Comparison of ENCODE assay signal across 23 cellular contexts in genomic region chr1:40309374-40310128, GRCh38. TPM values are rescaled to one million over a fixed set of nuclear protein-coding genes. Genes with fewer than 3 reads are reported as not detected.
DNase-seq lines count a peak whose midpoint lies in the region; ATAC-seq and TF ChIP-seq lines count a peak whose summit lies in the region.
"Had no signal": no experiment of that assay in that cellular context is flagged by ENCODE, and none has a peak within 500 bp of the region (broad histone marks: within the 10 kb centered on the region; RNA-seq: fewer than 3 reads in every experiment).

No MANE protein-coding gene starts in this region.

- H3K9ac ChIP-seq in neural progenitor cell (no peak overlapping the region), mammary epithelial cell (ENCODE audit: insufficient read depth, low read length) (no peak overlapping the region)

- peaks cover 31% of the 10 kb centered on the region for H3K4me1 ChIP-seq in neural progenitor cell
- peaks cover 2% of the 10 kb centered on the region for H3K4me1 ChIP-seq in mammary epithelial cell (ENCODE audit: insufficient read depth, low read length)
- H3K4me1 ChIP-seq: psoas muscle had no signal

- no peaks in the 10 kb centered on the region for H3K79me2 ChIP-seq in neural progenitor cell (ENCODE audit: low read depth)
- H3K79me2 ChIP-seq in mammary epithelial cell (ENCODE audit: insufficient read depth, low read length), result no peaks in the 10 kb centered on the region

- H3K27me3 Mint-ChIP-seq in neural progenitor cell (ENCODE audit: insufficient read depth, low read depth), result peaks cover 3% of the 10 kb centered on the region
- H3K27me3 Mint-ChIP-seq: naive thymus-derived CD8-positive, alpha-beta T cell had no signal

- no TSS peak for BruUV-seq in mammary epithelial cell (replicated peaks; lab: Mats Ljungman, UMichigan)

- H3K4me3 Mint-ChIP-seq in neural progenitor cell, result no peak overlapping the region
- H3K4me3 Mint-ChIP-seq: activated naive CD4-positive, alpha-beta T cell treated with anti-CD3 and anti-CD28 coated beads, Interleukin-2, amount 10 ng/mL, durations not matched to agents 7 days and 5 days; naive thymus-derived CD8-positive, alpha-beta T cell had no signal

- H2AFZ ChIP-seq in neural progenitor cell (replicated peaks), result no peak overlapping the region
- no peak overlapping the region for H2AFZ ChIP-seq in mammary epithelial cell (ENCODE audit: low read depth, low read length)
- H2AFZ ChIP-seq: PC-9 had no signal

- H3K4me1 Mint-ChIP-seq in neural progenitor cell, result peaks cover 21% of the 10 kb centered on the region

- dilution Hi-C loops in mammary epithelial cell (cut with HindIII; ENCODE audit: low sequenced_read_pairs), result no loop called here

- peak; percentile 67 for DNase-seq in Ammon's horn (ENCODE audit: low spot score)
- DNase-seq in NCI-H446 treated with DMSO at 0.1 percent for 48 hours (lab: John Stamatoyannopoulos, UW), result peak; percentile 93
- peak in 3 of 10 donors; percentile 36 to 48 (median 47) for DNase-seq in dorsolateral prefrontal cortex
- peak; percentile 94 for DNase-seq in neural progenitor cell (ENCODE audit: low spot score)
- no peak for DNase-seq in mammary epithelial cell
- DNase-seq: activated CD4-positive, alpha-beta T cell treated with anti-CD3 and anti-CD28 coated beads for 4 hours; activated naive CD4-positive, alpha-beta T cell treated with anti-CD3 and anti-CD28 coated beads, Interleukin-2, amount 10 ng/mL, durations not matched to agents 7 days and 5 days; foreskin keratinocyte; GOT3; MM.1S; naive thymus-derived CD8-positive, alpha-beta T cell; NCI-H1930; NCI-H524; PC-9; psoas muscle; stimulated activated naive CD4-positive, alpha-beta T cell treated with Interleukin-2 at 50 U/mL for 16 hours; T1000 had no signal

- H3K36me3 Mint-ChIP-seq in neural progenitor cell, result no peaks in the 10 kb centered on the region
- H3K36me3 Mint-ChIP-seq: activated naive CD4-positive, alpha-beta T cell treated with anti-CD3 and anti-CD28 coated beads, Interleukin-2, amount 10 ng/mL, durations not matched to agents 7 days and 5 days; naive thymus-derived CD8-positive, alpha-beta T cell had no signal

- WGBS in mammary epithelial cell (ENCODE audit: low coverage, missing lambda C conversion rate), result 62% methylated on average over 7 of the region's 8 CpGs

- no peaks in the 10 kb centered on the region for H3K9me3 Mint-ChIP-seq in neural progenitor cell
- H3K9me3 Mint-ChIP-seq: activated naive CD4-positive, alpha-beta T cell treated with anti-CD3 and anti-CD28 coated beads, Interleukin-2, amount 10 ng/mL, durations not matched to agents 7 days and 5 days; naive thymus-derived CD8-positive, alpha-beta T cell had no signal

- H3K4me3 ChIP-seq in dorsolateral prefrontal cortex, result no peak overlapping the region
- peak overlapping the region; percentile 1 for H3K4me3 ChIP-seq in neural progenitor cell
- H3K4me3 ChIP-seq in mammary epithelial cell (replicated peaks in 1 of 3; ENCODE audit: insufficient read depth in 1 of 3, low read depth in 2 of 3, low read length in 3 of 3), result no peak overlapping the region
- H3K4me3 ChIP-seq: cardiac muscle cell, lung, PC-9, psoas muscle, vagina had no signal

- H3K36me3 ChIP-seq in neural progenitor cell (no peaks in the 10 kb centered on the region), mammary epithelial cell (ENCODE audit: insufficient read depth, low read length) (no peaks in the 10 kb centered on the region)
- H3K36me3 ChIP-seq: cardiac muscle cell, vagina had no signal

- H3K4me2 ChIP-seq in neural progenitor cell (peak overlapping the region; percentile 71), mammary epithelial cell (ENCODE audit: insufficient read depth, low read depth, low read length) (no peak overlapping the region)
- H3K4me2 ChIP-seq: PC-9 had no signal

- CTCF ChIA-PET in mammary epithelial cell (lab: Charles Lee; ENCODE audit: low non-redundant PET), result no interaction called here

- H3F3A ChIP-seq in neural progenitor cell (ENCODE audit: low read depth), result peaks cover 17% of the 10 kb centered on the region

- no peak overlapping the region for H3K27ac Mint-ChIP-seq in neural progenitor cell
- H3K27ac Mint-ChIP-seq: activated naive CD4-positive, alpha-beta T cell treated with anti-CD3 and anti-CD28 coated beads, Interleukin-2, amount 10 ng/mL, durations not matched to agents 7 days and 5 days had no signal

- H3K27me3 ChIP-seq in dorsolateral prefrontal cortex (peaks cover 0 to 1% (median 0%) of the 10 kb centered on the region in 45 donors), neural progenitor cell (peaks cover 4% of the 10 kb centered on the region), mammary epithelial cell (ENCODE audit: insufficient read depth, low read length) (no peaks in the 10 kb centered on the region)
- H3K27me3 ChIP-seq: cardiac muscle cell, foreskin keratinocyte, vagina had no signal

- ATAC-seq in HG03378 (IDR thresholded peaks at IDR 0.05; ENCODE audit: unreplicated experiment) (no peak), HG02970 (IDR thresholded peaks at IDR 0.05; ENCODE audit: low FRiP score, unreplicated experiment) (no peak), GM18873 (IDR thresholded peaks at IDR 0.05; ENCODE audit: low FRiP score, unreplicated experiment) (no peak)
- ATAC-seq: foreskin keratinocyte; naive thymus-derived CD8-positive, alpha-beta T cell; psoas muscle had no signal

- H3K27ac ChIP-seq in dorsolateral prefrontal cortex, result peak overlapping the region in 47 of 59 donors; percentile 12 to 95 (median 85)
- H3K27ac ChIP-seq in neural progenitor cell, result peak overlapping the region; percentile 49
- H3K27ac ChIP-seq in mammary epithelial cell (ENCODE audit: insufficient read depth, low read depth, low read length), result no peak overlapping the region
- H3K27ac ChIP-seq: cardiac muscle cell, foreskin keratinocyte, PC-9, psoas muscle, vagina had no signal

- H3K9me3 ChIP-seq in neural progenitor cell (ENCODE audit: low read depth) (no peaks in the 10 kb centered on the region), mammary epithelial cell (replicated peaks; ENCODE audit: insufficient read depth, low read length) (no peaks in the 10 kb centered on the region)
- H3K9me3 ChIP-seq: psoas muscle, vagina had no signal

- no peak for TF ChIP-seq CTCF in dorsolateral prefrontal cortex (IDR thresholded peaks at IDR 0.05 in 54 of 56, conservative IDR thresholded peaks at IDR 0.05 in 2 of 56; ENCODE audit: low read depth in 1 of 56, partially characterized antibody in 56 of 56)
- TF ChIP-seq CTCF in neural progenitor cell (IDR thresholded peaks at IDR 0.05), result no peak
- TF ChIP-seq CTCF in mammary epithelial cell (conservative IDR thresholded peaks at IDR 0.05 in 1 of 2, IDR thresholded peaks at IDR 0.05 in 1 of 2; ENCODE audit: extremely low read depth in 1 of 2, insufficient read depth in 1 of 2, low read depth in 1 of 2, low read length in 2 of 2), result no peak

- in situ Hi-C loops in mammary epithelial cell (cut with MboI; ENCODE audit: low sequenced_read_pairs in 2 of 2), result no loop called here

- intact Hi-C loops in dorsolateral prefrontal cortex (cut with DNase I) (loop anchor here (2.0 to 10.0 kb wide), 3 partner anchors 95 to 212 kb away; partner anchors contain the start of gene PPT1 (in 1 of the 2)), mammary epithelial cell (cut with micrococcal nuclease) (no loop called here)

- H4K20me1 ChIP-seq in neural progenitor cell (ENCODE audit: low read depth) (no peaks in the 10 kb centered on the region), mammary epithelial cell (ENCODE audit: insufficient read depth, low read length) (no peaks in the 10 kb centered on the region)

RNA-seq across cellular contexts. Expression of gene COL9A2, which starts 7.5 kb away (rescaled TPM):
- total RNA-seq in dorsolateral prefrontal cortex (100 to 1,000 TPM in 2 of 120 experiments, 10 to 100 TPM in 118; 11.0 to 162 (median 38.4) TPM), neural progenitor cell (ENCODE audit: low replicate concordance) (3.7 and 14.8 TPM in 2 replicates), mammary epithelial cell (1 to 10 TPM in 1 of 2 donors, under 1 TPM in 1; 0.40 to 4.0 TPM)
- 0.23 TPM for polyA plus RNA-seq in mammary epithelial cell
- polyA minus RNA-seq in mammary epithelial cell, result 2.4 TPM

RNA-seq across cellular contexts. Expression of gene ZMPSTE24, which starts 51.5 kb away (rescaled TPM):
- total RNA-seq in dorsolateral prefrontal cortex, result 10 to 100 TPM; 20.8 to 36.8 (median 28.6) TPM
- 26.9 and 38.0 TPM in 2 replicates for total RNA-seq in neural progenitor cell (ENCODE audit: low replicate concordance)
- 10 to 100 TPM; 51.2 to 93.5 TPM for total RNA-seq in mammary epithelial cell
- polyA plus RNA-seq in mammary epithelial cell, result 24.1 TPM
- polyA minus RNA-seq in mammary epithelial cell, result 32.7 TPM
